Comparison of ENCODE assay signal across 16 cellular contexts in genomic region chr1:31487143-31487542, GRCh38.
A peak's percentile ranks its signal among the peaks of the same experiment; 100 is the strongest.
DNase-seq lines count a peak whose midpoint lies in the region; ATAC-seq, FAIRE-seq and TF ChIP-seq lines count a peak whose summit lies in the region.
"Had no signal": no experiment of that assay in that cellular context is flagged by ENCODE, and none has a peak within 500 bp of the region (broad histone marks: within the 10 kb centered on the region; RNA-seq: fewer than 3 reads in every experiment).

No MANE protein-coding gene starts in this region.

- no TSS peak for BruUV-seq in HepG2 (replicated peaks; lab: Mats Ljungman, UMichigan)

- H2AFZ ChIP-seq in HepG2 (ENCODE audit: low read length): no peak overlapping the region

- H3K27me3 Mint-ChIP-seq in CD4-positive, CD25-positive, alpha-beta regulatory T cell: peaks cover 5% of the 10 kb centered on the region
- H3K27me3 Mint-ChIP-seq in CD8-positive, alpha-beta memory T cell: no peaks in the 10 kb centered on the region
- no peaks in the 10 kb centered on the region for H3K27me3 Mint-ChIP-seq in T-cell

- no peaks in the 10 kb centered on the region for H3K36me3 Mint-ChIP-seq in CD4-positive, CD25-positive, alpha-beta regulatory T cell
- peaks cover 0 to 21% (median 0%) of the 10 kb centered on the region in 3 donors for H3K36me3 Mint-ChIP-seq in CD8-positive, alpha-beta memory T cell
- no peaks in the 10 kb centered on the region for H3K36me3 Mint-ChIP-seq in T-cell

- peak overlapping the region; percentile 32 for H3K4me3 ChIP-seq in CD4-positive, CD25-positive, alpha-beta regulatory T cell (ENCODE audit: low read depth, low read length)
- no peak overlapping the region for H3K4me3 ChIP-seq in CD8-positive, alpha-beta memory T cell (ENCODE audit: low read length)
- peak overlapping the region in 2 of 3 experiments; percentile 27 to 36; a peak in 2 of 6 replicates for H3K4me3 ChIP-seq in HepG2 (replicated peaks in 1 of 3; ENCODE audit: insufficient read depth in 1 of 3, low read depth in 2 of 3, low read length in 3 of 3)
- H3K4me3 ChIP-seq: breast epithelium, prostate gland had no signal

- intact Hi-C loops in HepG2 (cut with micrococcal nuclease; ENCODE audit: unreplicated experiment): no loop called here

- H3K9ac ChIP-seq in HepG2 (ENCODE audit: insufficient read depth, low read depth, low read length): no peak overlapping the region

- POLR2A ChIA-PET in CD8-positive, alpha-beta memory T cell (lab: Charles Lee): no interaction called here
- POLR2A ChIA-PET in T-cell (lab: Charles Lee) (no interaction called here), HepG2 (lab: Yijun Ruan, JAX) (interaction anchor here (1.2 kb wide), 1 partner anchor 24 kb away, joined by 4 read pairs; no protein-coding TSS in a partner anchor)

- in situ Hi-C loops in HepG2 (cut with HindIII; ENCODE audit: extremely low pct_ligation_motif_present, low pct_unique_long_range_greater_than_20kb): no loop called here

- peak overlapping the region in 2 of 4 donors; percentile 20 to 33 for H3K4me3 Mint-ChIP-seq in CD4-positive, CD25-positive, alpha-beta regulatory T cell
- H3K4me3 Mint-ChIP-seq in CD8-positive, alpha-beta memory T cell: peak overlapping the region in 6 of 7 donors; percentile 36 to 57 (median 42)
- peak overlapping the region in 2 of 3 donors; percentile 6 to 14 for H3K4me3 Mint-ChIP-seq in T-cell
- H3K4me3 Mint-ChIP-seq: B cell had no signal

- CTCF ChIA-PET in CD8-positive, alpha-beta memory T cell (lab: Charles Lee): no interaction called here
- CTCF ChIA-PET in T-cell (lab: Charles Lee): no interaction called here
- CTCF ChIA-PET in HepG2 (lab: Yijun Ruan, JAX; ENCODE audit: low intra/inter-chr PET ratio, low total read pairs): no interaction called here

- H3K27me3 ChIP-seq in CD4-positive, CD25-positive, alpha-beta regulatory T cell (ENCODE audit: control insufficient read depth, insufficient read depth, low read length): peaks cover 1% of the 10 kb centered on the region
- H3K27me3 ChIP-seq in CD8-positive, alpha-beta memory T cell (ENCODE audit: insufficient read depth, low read length, poor library complexity, severe bottlenecking): no peaks in the 10 kb centered on the region
- H3K27me3 ChIP-seq in HepG2 (ENCODE audit: control insufficient read depth in 1 of 2, insufficient read depth in 2 of 2, low read length in 2 of 2): peaks cover 0 to 7% of the 10 kb centered on the region in 2 experiments; a peak in 2 of 5 replicates
- H3K27me3 ChIP-seq: breast epithelium had no signal

- no peaks in the 10 kb centered on the region for H3K79me2 ChIP-seq in HepG2 (ENCODE audit: insufficient read depth, low read length)

- FAIRE-seq in HepG2 (lab: Jason Lieb, UNC): no peak
- FAIRE-seq: H1 had no signal

- no peak for TF ChIP-seq POLR2A in HepG2 (IDR thresholded peaks at IDR 0.05; ENCODE audit: insufficient read depth in 1 of 2, low read depth in 2 of 2, low read length in 2 of 2)

- no peak overlapping the region for H3K27ac ChIP-seq in CD4-positive, CD25-positive, alpha-beta regulatory T cell (ENCODE audit: insufficient read depth, low read length, poor library complexity, severe bottlenecking)
- no peak overlapping the region for H3K27ac ChIP-seq in CD8-positive, alpha-beta memory T cell (ENCODE audit: low read depth, low read length)
- H3K27ac ChIP-seq in HepG2 (ENCODE audit: extremely low read length, insufficient read depth, low read length): no peak overlapping the region
- H3K27ac ChIP-seq: breast epithelium, HL-60, prostate gland, WERI-Rb-1 had no signal

- no peak for TF ChIP-seq CTCF in HepG2 (CRISPR knock-in tag; IDR thresholded peaks at IDR 0.05)

- H3K9me3 ChIP-seq in CD4-positive, CD25-positive, alpha-beta regulatory T cell (ENCODE audit: control insufficient read depth in 2 of 2, low read length in 2 of 2): no peaks in the 10 kb centered on the region
- H3K9me3 ChIP-seq in CD8-positive, alpha-beta memory T cell (ENCODE audit: low read length): no peaks in the 10 kb centered on the region
- H3K9me3 ChIP-seq in HepG2 (ENCODE audit: low read length): no peaks in the 10 kb centered on the region
- H3K9me3 ChIP-seq: breast epithelium, prostate gland had no signal

- H3K36me3 ChIP-seq in CD4-positive, CD25-positive, alpha-beta regulatory T cell (ENCODE audit: control insufficient read depth, insufficient read depth, low read length): no peaks in the 10 kb centered on the region
- no peaks in the 10 kb centered on the region for H3K36me3 ChIP-seq in CD8-positive, alpha-beta memory T cell (ENCODE audit: insufficient read depth, low read length)
- H3K36me3 ChIP-seq in HepG2 (replicated peaks in 1 of 2; ENCODE audit: control insufficient read depth in 1 of 2, insufficient read depth in 2 of 2, low read length in 2 of 2): no peaks in the 10 kb centered on the region
- H3K36me3 ChIP-seq: breast epithelium, prostate gland, WERI-Rb-1 had no signal

- WGBS in HepG2 (ENCODE audit: low lambda C conversion rate): 47% methylated on average over 3 of the region's 3 CpGs

- H3K4me1 Mint-ChIP-seq in CD4-positive, CD25-positive, alpha-beta regulatory T cell: peaks cover 0 to 12% (median 6%) of the 10 kb centered on the region in 4 donors
- H3K4me1 Mint-ChIP-seq in CD8-positive, alpha-beta memory T cell: peaks cover 10 to 15% (median 10%) of the 10 kb centered on the region in 3 donors
- peaks cover 0 to 16% (median 14%) of the 10 kb centered on the region in 3 donors for H3K4me1 Mint-ChIP-seq in T-cell

- H3K9me3 Mint-ChIP-seq in CD4-positive, CD25-positive, alpha-beta regulatory T cell: peaks cover 0 to 10% (median 1%) of the 10 kb centered on the region in 7 donors
- peaks cover 0 to 4% (median 0%) of the 10 kb centered on the region in 5 donors for H3K9me3 Mint-ChIP-seq in CD8-positive, alpha-beta memory T cell
- peaks cover 0 to 9% (median 5%) of the 10 kb centered on the region in 3 donors for H3K9me3 Mint-ChIP-seq in T-cell

- peak overlapping the region; percentile 56 for H3K4me2 ChIP-seq in HepG2 (ENCODE audit: low read depth, low read length)

- ATAC-seq in CD4-positive, CD25-positive, alpha-beta regulatory T cell (ENCODE audit: low read depth in 2 of 2): no peak
- ATAC-seq in T-cell (replicated peaks in 1 of 4): no peak
- no peak for ATAC-seq in HepG2
- ATAC-seq in GM21825 (IDR thresholded peaks at IDR 0.05; ENCODE audit: unreplicated experiment): no peak

- no peak for TF ChIP-seq RAD21 in HepG2 (CRISPR knock-in tag; IDR thresholded peaks at IDR 0.05)

- no peaks in the 10 kb centered on the region for H3K4me1 ChIP-seq in CD4-positive, CD25-positive, alpha-beta regulatory T cell (ENCODE audit: control insufficient read depth, insufficient read depth, low read length, poor library complexity, severe bottlenecking)
- H3K4me1 ChIP-seq in CD8-positive, alpha-beta memory T cell (ENCODE audit: insufficient read depth, low read length): no peaks in the 10 kb centered on the region
- peaks cover 43% of the 10 kb centered on the region for H3K4me1 ChIP-seq in HepG2 (ENCODE audit: insufficient read depth, low read length)
- H3K4me1 ChIP-seq: breast epithelium, prostate gland had no signal

- no peaks in the 10 kb centered on the region for H4K20me1 ChIP-seq in HepG2 (ENCODE audit: insufficient read depth, low read length)

- H3K27ac Mint-ChIP-seq in CD4-positive, CD25-positive, alpha-beta regulatory T cell: peak overlapping the region; percentile 18 to 74 (median 27)
- peak overlapping the region; percentile 12 to 60 (median 42) for H3K27ac Mint-ChIP-seq in CD8-positive, alpha-beta memory T cell
- peak overlapping the region; percentile 40 to 68 for H3K27ac Mint-ChIP-seq in T-cell
- H3K27ac Mint-ChIP-seq: B cell had no signal

- DNase-seq in CD4-positive, CD25-positive, alpha-beta regulatory T cell: peak in 1 of 3 donors; percentile 65
- DNase-seq in CD8-positive, alpha-beta memory T cell: no peak
- no peak for DNase-seq in T-cell
- no peak for DNase-seq in HepG2 (ENCODE audit: low spot score)
- DNase-seq in NCI-H1436 (lab: John Stamatoyannopoulos, UW): no peak
- DNase-seq in DMS114 treated with DMSO at 0.1 percent for 48 hours (lab: John Stamatoyannopoulos, UW; ENCODE audit: unreplicated experiment): no peak
- DNase-seq: dermis blood vessel endothelial cell, KG1, NCI-H1417 treated with DMSO at 0.1 percent for 48 hours, WERI-Rb-1 had no signal

- TF ChIP-seq EP300 in HepG2 (IDR thresholded peaks at IDR 0.05; ENCODE audit: low read depth in 2 of 2, low read length in 2 of 2): no peak
- no peak for TF ChIP-seq EP300 in HepG2 (CRISPR knock-in tag; IDR thresholded peaks at IDR 0.05; ENCODE audit: borderline replicate concordance)

TF ChIP-seq in HepG2, 621 proteins besides CTCF, POLR2A, EP300 and RAD21:
- 0 out of 2 replicates have a peak, but pooled peaks have one; percentile 20 for TF ChIP-seq ZNF670 (CRISPR knock-in tag; IDR thresholded peaks at IDR 0.05; ENCODE audit: borderline replicate concordance)
- TF ChIP-seq ZNF737 (CRISPR knock-in tag; IDR thresholded peaks at IDR 0.05; ENCODE audit: borderline replicate concordance): no peak
- TF ChIP-seq ZNF780A (CRISPR knock-in tag; IDR thresholded peaks at IDR 0.05): no peak
- TF ChIP-seq PITX1 (CRISPR knock-in tag; IDR thresholded peaks at IDR 0.05): no peak
- no peak for TF ChIP-seq GTF2F1 (IDR thresholded peaks at IDR 0.05; ENCODE audit: low read length)
- no peak for TF ChIP-seq FOXA1 (IDR thresholded peaks at IDR 0.05)
- no peak for TF ChIP-seq FOXA1 (CRISPR knock-in tag; IDR thresholded peaks at IDR 0.05)
- 0 out of 2 replicates have a peak, but pooled peaks have one; percentile 10 for TF ChIP-seq SAP130 (CRISPR knock-in tag; IDR thresholded peaks at IDR 0.05; ENCODE audit: low read depth)
- TF ChIP-seq PAX8 (CRISPR knock-in tag; IDR thresholded peaks at IDR 0.05; ENCODE audit: borderline replicate concordance): no peak
